In genomic region chrX:136336623-136337022, GRCh38 we compare ENCODE assay signal across 14 cellular contexts. TPM values are rescaled to one million over a fixed set of nuclear protein-coding genes. Genes with fewer than 3 reads are reported as not detected.
DNase-seq lines count a peak whose midpoint lies in the region; ATAC-seq, FAIRE-seq and TF ChIP-seq lines count a peak whose summit lies in the region.
"Had no signal": no experiment of that assay in that cellular context is flagged by ENCODE, and none has a peak within 500 bp of the region (broad histone marks: within the 10 kb centered on the region; RNA-seq: fewer than 3 reads in every experiment).

No MANE protein-coding gene starts in this region.

- no peak overlapping the region for H3K4ac ChIP-seq in IMR-90 (ENCODE audit: low read depth, low read length)
- no peak overlapping the region for H3K4ac ChIP-seq in mesenchymal stem cell (ENCODE audit: low read depth in 1 of 2, low read length in 2 of 2)

- H4K5ac ChIP-seq in IMR-90 (ENCODE audit: low read depth, low read length): no peak overlapping the region

- no peaks in the 10 kb centered on the region for H3K79me2 ChIP-seq in DND-41 (ENCODE audit: insufficient read depth, low read length)
- no peaks in the 10 kb centered on the region for H3K79me2 ChIP-seq in K562 (ENCODE audit: control insufficient read depth, insufficient read depth, low read length)

- H4K8ac ChIP-seq in IMR-90 (ENCODE audit: low read depth in 2 of 2, low read length in 2 of 2): no peak overlapping the region
- H4K8ac ChIP-seq in mesenchymal stem cell (ENCODE audit: low read length): no peak overlapping the region

- no peak for TF ChIP-seq EP300 in K562 (IDR thresholded peaks at IDR 0.05; ENCODE audit: low read length)

- H3K18ac ChIP-seq in IMR-90 (ENCODE audit: low read depth, low read length) (no peak overlapping the region), mesenchymal stem cell (ENCODE audit: low read depth in 1 of 2, low read length in 2 of 2) (no peak overlapping the region)

- no peaks in the 10 kb centered on the region for H4K20me1 ChIP-seq in DND-41 (ENCODE audit: insufficient read depth, low read length)
- no peaks in the 10 kb centered on the region for H4K20me1 ChIP-seq in IMR-90 (ENCODE audit: insufficient read depth, low read length)
- H4K20me1 ChIP-seq in K562 (replicated peaks; ENCODE audit: control insufficient read depth, insufficient read depth, low read length): no peaks in the 10 kb centered on the region

- ATAC-seq in DND-41 (ENCODE audit: insufficient read depth, low read depth) (no peak), IMR-90 (ENCODE audit: low read depth) (no peak), K562 (no peak), GM18868 (IDR thresholded peaks at IDR 0.05; ENCODE audit: unreplicated experiment) (no peak)
- ATAC-seq: esophagus mucosa had no signal

- BruUV-seq in IMR-90 (replicated peaks; lab: Mats Ljungman, UMichigan) (no TSS peak), K562 (replicated peaks; lab: Mats Ljungman, UMichigan) (no TSS peak)

- H3K27ac ChIP-seq in DND-41 (ENCODE audit: low read length): no peak overlapping the region
- H3K27ac ChIP-seq in IMR-90 (ENCODE audit: insufficient read depth, low read length): no peak overlapping the region
- no peak overlapping the region for H3K27ac ChIP-seq in K562 (ENCODE audit: extremely low read depth, low read depth, low read length)
- H3K27ac ChIP-seq in mesenchymal stem cell (ENCODE audit: low read length, poor library complexity, severe bottlenecking): no peak overlapping the region
- H3K27ac ChIP-seq: Peyer's patch had no signal

- H2AFZ ChIP-seq in DND-41 (ENCODE audit: low read depth, low read length) (no peak overlapping the region), IMR-90 (replicated peaks; ENCODE audit: low read length, poor library complexity) (no peak overlapping the region), K562 (ENCODE audit: low read depth, low read length) (no peak overlapping the region), mesenchymal stem cell (ENCODE audit: low read depth, low read length) (no peak overlapping the region)

- H3K79me1 ChIP-seq in IMR-90 (ENCODE audit: low read depth in 1 of 2, low read length in 2 of 2) (no peaks in the 10 kb centered on the region), mesenchymal stem cell (replicated peaks; ENCODE audit: low read length, poor library complexity, severe bottlenecking) (no peaks in the 10 kb centered on the region)

- DNase-seq in DND-41: no peak
- no peak for DNase-seq in IMR-90
- peak in 2 of 4 experiments; percentile 6 to 12 for DNase-seq in K562 (ENCODE audit: extremely low read depth in 1 of 4, low spot score in 3 of 4)
- DNase-seq in mesenchymal stem cell: peak; percentile 2
- no peak for DNase-seq in EL
- no peak for DNase-seq in activated CD4-positive, CD25-positive, alpha-beta regulatory T cell treated with anti-CD3 and anti-CD28 coated beads, Interleukin-2, amount 50 U/mL, for 72 hours
- DNase-seq in NCI-H187 treated with DMSO at 0.1 percent for 48 hours (lab: John Stamatoyannopoulos, UW): no peak
- DNase-seq: Caco-2; NCI-H1694; Peyer's patch; stimulated activated CD4-positive, alpha-beta T cell treated with anti-CD3 and anti-CD28 coated beads, Interleukin-15, amount 100 ng/mL, for 24 hours had no signal

- in situ Hi-C loops in IMR-90 (cut with MboI; ENCODE audit: low sequenced_read_pairs) (no loop called here), K562 (cut with MboI) (no loop called here)

- peak; percentile 72 for FAIRE-seq in K562 (lab: Jason Lieb, UNC)
- FAIRE-seq: islet of Langerhans had no signal

- H2BK5ac ChIP-seq in IMR-90 (ENCODE audit: low read depth, low read length, poor library complexity, severe bottlenecking): no peak overlapping the region
- H2BK5ac ChIP-seq in mesenchymal stem cell (ENCODE audit: low read depth, low read length, poor library complexity, severe bottlenecking): no peak overlapping the region

- no peak overlapping the region for H2BK12ac ChIP-seq in mesenchymal stem cell (ENCODE audit: low read length in 2 of 2)

- H2BK20ac ChIP-seq in IMR-90 (ENCODE audit: low read depth, low read length): no peak overlapping the region

- H3K23ac ChIP-seq in IMR-90 (ENCODE audit: low read depth, low read length) (no peak overlapping the region), mesenchymal stem cell (ENCODE audit: low read length in 2 of 2) (no peak overlapping the region)

- H3K9me1 ChIP-seq in IMR-90 (ENCODE audit: insufficient read depth, low read length): no peaks in the 10 kb centered on the region
- H3K9me1 ChIP-seq in K562 (ENCODE audit: control insufficient read depth, insufficient read depth, low read length): no peaks in the 10 kb centered on the region

- H3K4me2 ChIP-seq in DND-41 (ENCODE audit: insufficient read depth, low read length) (no peak overlapping the region), IMR-90 (ENCODE audit: low read depth, low read length) (no peak overlapping the region), K562 (ENCODE audit: insufficient read depth, low read length) (no peak overlapping the region), mesenchymal stem cell (ENCODE audit: low read length, poor library complexity, severe bottlenecking) (no peak overlapping the region)

- H3K27me3 ChIP-seq in DND-41 (ENCODE audit: insufficient read depth, low read length, poor library complexity) (no peaks in the 10 kb centered on the region), IMR-90 (ENCODE audit: control insufficient read depth, insufficient read depth, low read length) (no peaks in the 10 kb centered on the region), K562 (ENCODE audit: control insufficient read depth in 2 of 2, insufficient read depth in 2 of 2, low read length in 2 of 2) (no peaks in the 10 kb centered on the region), mesenchymal stem cell (ENCODE audit: control insufficient read depth in 1 of 2, insufficient read depth in 1 of 2, low read length in 2 of 2) (peaks cover 0 to 4% of the 10 kb centered on the region in 2 experiments)
- H3K27me3 ChIP-seq: Peyer's patch had no signal

- intact Hi-C loops in IMR-90 (cut with micrococcal nuclease): no loop called here
- intact Hi-C loops in K562 (cut with micrococcal nuclease): no loop called here

- H2AK9ac ChIP-seq in IMR-90 (replicated peaks; ENCODE audit: low read depth, low read length, poor library complexity): no peak overlapping the region

- POLR2A ChIA-PET in IMR-90 (lab: Charles Lee; ENCODE audit: unreplicated experiment): no interaction called here
- POLR2A ChIA-PET in K562 (lab: Yijun Ruan, JAX): no interaction called here

- no CpG with 5 or more reads among the region's 1 CpG for WGBS in IMR-90 (ENCODE audit: extremely low coverage in 2 of 2, insufficient read length in 1 of 2), 2 experiments
- 0% methylated on average over 1 of the region's 1 CpG for WGBS in K562 (ENCODE audit: insufficient coverage, low coverage, missing lambda C conversion rate)
- 100% methylated on average over 1 of the region's 1 CpG for WGBS in mesenchymal stem cell

- no peak overlapping the region for H2BK120ac ChIP-seq in IMR-90 (ENCODE audit: low read depth, low read length)
- H2BK120ac ChIP-seq in mesenchymal stem cell (ENCODE audit: low read depth, low read length): no peak overlapping the region

- H4K91ac ChIP-seq in IMR-90 (ENCODE audit: insufficient read depth, low read depth, low read length) (no peak overlapping the region), mesenchymal stem cell (ENCODE audit: low read length) (no peak overlapping the region)

- H2AK5ac ChIP-seq in IMR-90 (ENCODE audit: low read depth, low read length): no peak overlapping the region
- H2AK5ac ChIP-seq in mesenchymal stem cell (ENCODE audit: low read length, severe bottlenecking): no peak overlapping the region

- H3K4me1 ChIP-seq in DND-41 (ENCODE audit: insufficient read depth, low read length) (no peaks in the 10 kb centered on the region), IMR-90 (ENCODE audit: control insufficient read depth, insufficient read depth, low read length) (no peaks in the 10 kb centered on the region), K562 (replicated peaks in 1 of 2; ENCODE audit: control insufficient read depth in 2 of 2, insufficient read depth in 2 of 2, low read length in 2 of 2) (no peaks in the 10 kb centered on the region), mesenchymal stem cell (ENCODE audit: control insufficient read depth, insufficient read depth, low read depth, low read length) (no peaks in the 10 kb centered on the region)
- H3K4me1 ChIP-seq: Caco-2, Peyer's patch had no signal

- TF ChIP-seq CTCF in DND-41 (IDR thresholded peaks at IDR 0.05; ENCODE audit: borderline replicate concordance, extremely low read depth, low read length, poor library complexity, severe bottlenecking): peak; percentile 36
- peak; percentile 24; the same call in 1 of the 2 replicates for TF ChIP-seq CTCF in IMR-90 (conservative IDR thresholded peaks at IDR 0.05; ENCODE audit: low read depth, low read length)
- TF ChIP-seq CTCF in K562 (IDR thresholded peaks at IDR 0.05 in 2 of 3, conservative IDR thresholded peaks at IDR 0.05 in 1 of 3; ENCODE audit: insufficient read depth in 2 of 3, low read depth in 1 of 3, low read length in 3 of 3): peak in 2 of 3 experiments; percentile 30 to 35; a peak in 2 of 6 replicates

- H2BK15ac ChIP-seq in IMR-90 (ENCODE audit: low read depth, low read length) (no peak overlapping the region), mesenchymal stem cell (ENCODE audit: low read depth, poor library complexity, severe bottlenecking) (no peak overlapping the region)

- H3K9me3 ChIP-seq in DND-41 (ENCODE audit: insufficient read depth, low read length, severe bottlenecking) (no peaks in the 10 kb centered on the region), IMR-90 (ENCODE audit: control insufficient read depth, insufficient read depth, low read length) (no peaks in the 10 kb centered on the region), K562 (replicated peaks; ENCODE audit: control insufficient read depth, insufficient read depth, low read depth, low read length) (no peaks in the 10 kb centered on the region), mesenchymal stem cell (ENCODE audit: control insufficient read depth, low read length) (peaks cover 14% of the 10 kb centered on the region)
- H3K9me3 ChIP-seq: Caco-2, Peyer's patch had no signal

- dilution Hi-C loops in IMR-90 (cut with HindIII; ENCODE audit: low sequenced_read_pairs, unreplicated experiment): no loop called here

- H3K4me3 ChIP-seq in DND-41 (ENCODE audit: low read depth in 1 of 2, low read length in 2 of 2) (no peak overlapping the region), IMR-90 (ENCODE audit: insufficient read depth, low read depth, low read length) (no peak overlapping the region), K562 (no peak overlapping the region), mesenchymal stem cell (ENCODE audit: insufficient read depth in 1 of 2, low read depth in 1 of 2, low read length in 2 of 2) (no peak overlapping the region)
- H3K4me3 ChIP-seq: Peyer's patch had no signal

- H3K14ac ChIP-seq in IMR-90 (replicated peaks; ENCODE audit: low read depth, low read length) (no peak overlapping the region), mesenchymal stem cell (ENCODE audit: low read length in 2 of 2) (no peak overlapping the region)

- CTCF ChIA-PET in IMR-90 (lab: Yijun Ruan, JAX): no interaction called here
- CTCF ChIA-PET in K562 (lab: Yijun Ruan, JAX; ENCODE audit: low intra/inter-chr PET ratio): no interaction called here

- H3K56ac ChIP-seq in IMR-90 (ENCODE audit: extremely low read depth, insufficient read depth, low read length): no peak overlapping the region

- no peak for TF ChIP-seq POLR2A in IMR-90 (IDR thresholded peaks at IDR 0.05; ENCODE audit: low read depth, low read length)
- no peak for TF ChIP-seq POLR2A in K562 (conservative IDR thresholded peaks at IDR 0.05)

- H3K36me3 ChIP-seq in DND-41 (ENCODE audit: insufficient read depth, low read length): no peaks in the 10 kb centered on the region
- H3K36me3 ChIP-seq in IMR-90 (ENCODE audit: control insufficient read depth, insufficient read depth, low read length): no peaks in the 10 kb centered on the region
- H3K36me3 ChIP-seq in K562 (ENCODE audit: control insufficient read depth, insufficient read depth, low read length): no peaks in the 10 kb centered on the region
- H3K36me3 ChIP-seq in mesenchymal stem cell (ENCODE audit: control insufficient read depth in 1 of 2, insufficient read depth in 2 of 2, low read depth in 1 of 2, low read length in 2 of 2): no peaks in the 10 kb centered on the region
- H3K36me3 ChIP-seq: Peyer's patch had no signal

- no peak for TF ChIP-seq RAD21 in IMR-90 (IDR thresholded peaks at IDR 0.05; ENCODE audit: low read length)
- TF ChIP-seq RAD21 in K562 (CRISPR knock-in tag; conservative IDR thresholded peaks at IDR 0.05 in 1 of 2, IDR thresholded peaks at IDR 0.05 in 1 of 2): no peak

- H3K9ac ChIP-seq in DND-41 (ENCODE audit: low read depth, low read length) (no peak overlapping the region), IMR-90 (ENCODE audit: low read depth, low read length) (no peak overlapping the region), K562 (ENCODE audit: insufficient read depth in 1 of 2, low read depth in 2 of 2, low read length in 2 of 2) (no peak overlapping the region), mesenchymal stem cell (ENCODE audit: low read length) (no peak overlapping the region)

RNA-seq across cellular contexts. Expression of gene ADGRG4, which starts 35.9 kb away (rescaled TPM):
- total RNA-seq in IMR-90 (2012; rRNA removed) (not detected in 2 replicates), K562 (2014; rRNA removed) (not detected in 2 replicates), K562 (2014; rRNA removed; fragmentation: Illumina TruSeq; extraction: Trizol) (not detected in 2 replicates), K562 (2015; rRNA removed; fragmentation: Illumina TruSeq; extraction: Trizol) (not detected in 2 replicates), K562 (2021) (not detected in 2 replicates)
- polyA plus RNA-seq in IMR-90 (2012; rRNA removed) (under 0.01 TPM in 1 of 2 replicates, not detected in the other), K562 (2011; rRNA removed) (not detected in 2 replicates), K562 (2014; fragmentation: Illumina TruSeq; extraction: Trizol) (not detected in 2 replicates), K562 (2014; fragmentation: Nextera tagmentation; extraction: Ambion mirVana) (not detected), K562 (2014; rRNA removed) (not detected in 2 replicates)
- polyA plus RNA-seq in IMR-90 (2012; cell fraction: cytosol; rRNA removed): not detected in 2 replicates
- 0.02 TPM in 1 of 2 replicates, not detected in the other for polyA plus RNA-seq in IMR-90 (2012; cell fraction: nucleus; rRNA removed; ENCODE audit: low replicate concordance)
- not detected in 2 replicates for total RNA-seq in K562 (2011; cell fraction: chromatin; rRNA removed; ENCODE audit: low replicate concordance)
- not detected in 2 replicates for total RNA-seq in K562 (2011; cell fraction: nucleolus; rRNA removed)
- total RNA-seq in K562 (2011; cell fraction: nucleoplasm; rRNA removed): not detected in 2 replicates
- polyA plus RNA-seq in K562 (2011; cell fraction: cytosol; rRNA removed): not detected in 2 replicates
- polyA plus RNA-seq in K562 (2011; cell fraction: nucleus; rRNA removed): not detected in 2 replicates
- not detected in 2 replicates for polyA plus RNA-seq in K562 (2012)
- polyA minus RNA-seq in K562 (2011; rRNA and poly(A)+ RNA removed): not detected in 2 replicates
- polyA minus RNA-seq in K562 (2011; cell fraction: cytosol; rRNA and poly(A)+ RNA removed): not detected in 2 replicates
- polyA minus RNA-seq in K562 (2011; cell fraction: nucleus; rRNA and poly(A)+ RNA removed): not detected in 2 replicates
- polyA plus RNA-seq in mesenchymal stem cell (2013, experiment 1 of 2): under 0.01 TPM
- under 0.01 TPM for polyA plus RNA-seq in mesenchymal stem cell (2013, experiment 2 of 2)
- total RNA-seq: Caco-2, esophagus mucosa had no signal
